Comparison of ENCODE assay signal across 17 cellular contexts in genomic region chr17:82078433-82078832, GRCh38.
"Had no signal": no experiment of that assay in that cellular context is flagged by ENCODE, and none has a peak within 500 bp of the region (broad histone marks: within the 10 kb centered on the region; RNA-seq: fewer than 3 reads in every experiment).

No MANE protein-coding gene starts in this region.

- H3K4me3 ChIP-seq: mucosa of descending colon, skin epidermis, thyroid gland had no signal

- H3K27me3 Mint-ChIP-seq: naive thymus-derived CD4-positive, alpha-beta T cell; stimulated activated naive B cell treated with anti-CD40 and anti-IgM and Interleukin-4, amounts not matched to agents 10 μg/mL and 1 μg/mL and 100 μg/mL, for 72 hours; T-helper 17 cell had no signal

- DNase-seq: activated CD4-positive, alpha-beta T cell treated with anti-CD3 and anti-CD28 coated beads for 48 hours; activated CD8-positive, alpha-beta memory T cell treated with anti-CD3 and anti-CD28 coated beads, Interleukin-2, amount 50 U/mL, for 4 hours; activated CD8-positive, alpha-beta T cell treated with anti-CD3 and anti-CD28 coated beads, Interleukin-2, amount 10 ng/mL, durations not matched to agents 7 days and 5 days; activated gamma-delta T cell treated with Interleukin-2 at 50 U/mL for 16 hours; activated naive CD8-positive, alpha-beta T cell treated with anti-CD3 and anti-CD28 coated beads, Interleukin-2, amount 10 ng/mL, durations not matched to agents 7 days and 5 days; cerebellar nuclear complex; effector memory CD4-positive, alpha-beta T cell; islet precursor cell; mucosa of descending colon; naive thymus-derived CD4-positive, alpha-beta T cell; stimulated activated CD4-positive, alpha-beta T cell treated with anti-CD3 and anti-CD28 coated beads, Interleukin-15, amount 100 ng/mL, for 24 hours; stimulated activated CD4-positive, alpha-beta T cell treated with anti-CD3 and anti-CD28 coated beads, Interleukin-4, amount 100 ng/mL, for 1 hour; stimulated activated naive B cell treated with anti-CD40 and anti-IgM and Interleukin-4, amounts not matched to agents 10 μg/mL and 1 μg/mL and 100 μg/mL, for 72 hours; T-helper 17 cell; thyroid gland had no signal

- H3K9me3 Mint-ChIP-seq: activated naive CD8-positive, alpha-beta T cell treated with anti-CD3 and anti-CD28 coated beads, Interleukin-2, amount 10 ng/mL, durations not matched to agents 7 days and 5 days; dendritic cell treated with granulocyte-macrophage colony-stimulating factor and Interleukin-4, amounts not matched to agents 40 ng/mL and 50 ng/mL, for 4 days; naive thymus-derived CD4-positive, alpha-beta T cell; stimulated activated naive B cell treated with anti-CD40 and anti-IgM and Interleukin-4, amounts not matched to agents 10 μg/mL and 1 μg/mL and 100 μg/mL, for 72 hours had no signal

- H3K9me3 ChIP-seq: mucosa of descending colon, thyroid gland had no signal

- H3K4me1 Mint-ChIP-seq: activated naive CD8-positive, alpha-beta T cell treated with anti-CD3 and anti-CD28 coated beads, Interleukin-2, amount 10 ng/mL, durations not matched to agents 7 days and 5 days; naive thymus-derived CD4-positive, alpha-beta T cell had no signal

- H3K27me3 ChIP-seq: thyroid gland had no signal

- H3K27ac Mint-ChIP-seq: activated CD8-positive, alpha-beta T cell treated with anti-CD3 and anti-CD28 coated beads, Interleukin-2, amount 10 ng/mL, durations not matched to agents 7 days and 5 days; activated naive CD8-positive, alpha-beta T cell treated with anti-CD3 and anti-CD28 coated beads, Interleukin-2, amount 10 ng/mL, durations not matched to agents 7 days and 5 days; dendritic cell treated with granulocyte-macrophage colony-stimulating factor and Interleukin-4, amounts not matched to agents 40 ng/mL and 50 ng/mL, for 4 days; naive thymus-derived CD4-positive, alpha-beta T cell; stimulated activated naive B cell treated with anti-CD40 and anti-IgM and Interleukin-4, amounts not matched to agents 10 μg/mL and 1 μg/mL and 100 μg/mL, for 72 hours; T-helper 17 cell had no signal

- H3K27ac ChIP-seq: thyroid gland had no signal

- H3K4me3 Mint-ChIP-seq: activated CD8-positive, alpha-beta T cell treated with anti-CD3 and anti-CD28 coated beads, Interleukin-2, amount 10 ng/mL, durations not matched to agents 7 days and 5 days; activated naive CD8-positive, alpha-beta T cell treated with anti-CD3 and anti-CD28 coated beads, Interleukin-2, amount 10 ng/mL, durations not matched to agents 7 days and 5 days; dendritic cell treated with granulocyte-macrophage colony-stimulating factor and Interleukin-4, amounts not matched to agents 40 ng/mL and 50 ng/mL, for 4 days; naive thymus-derived CD4-positive, alpha-beta T cell; stimulated activated naive B cell treated with anti-CD40 and anti-IgM and Interleukin-4, amounts not matched to agents 10 μg/mL and 1 μg/mL and 100 μg/mL, for 72 hours had no signal

- ATAC-seq: activated CD8-positive, alpha-beta T cell treated with anti-CD3 and anti-CD28 coated beads, Interleukin-2, amount 10 ng/mL, durations not matched to agents 7 days and 5 days; mucosa of descending colon; naive thymus-derived CD4-positive, alpha-beta T cell; stimulated activated naive B cell treated with anti-CD40 and anti-IgM and Interleukin-4, amounts not matched to agents 10 μg/mL and 1 μg/mL and 100 μg/mL, for 72 hours had no signal

- H3K4me1 ChIP-seq: thyroid gland had no signal
